29 cellular contexts compared by ENCODE assay signal in the genomic region with DNA sequence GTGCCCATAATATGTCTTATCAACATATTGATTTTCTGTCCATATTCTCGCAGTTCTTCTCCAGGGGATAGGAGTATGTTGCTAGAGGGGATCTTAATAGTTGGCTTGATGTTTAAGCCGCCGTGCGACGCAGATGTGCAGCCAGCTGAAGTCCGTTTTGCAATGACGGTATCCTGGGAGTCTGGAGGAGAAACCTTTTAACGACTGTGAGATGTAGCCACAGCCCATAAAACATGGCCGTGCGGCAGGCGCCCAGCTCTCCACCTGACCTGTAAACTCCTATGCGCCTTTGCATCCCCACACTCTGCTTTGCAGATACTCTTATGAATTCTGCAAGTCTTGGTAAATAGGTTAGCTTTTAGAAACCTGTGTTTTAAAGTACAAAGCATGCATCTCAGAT. TPM values are rescaled to one million over a fixed set of nuclear protein-coding genes. Genes with fewer than 3 reads are reported as not detected.
"Had no signal": no experiment of that assay in that cellular context is flagged by ENCODE, and none has a peak within 500 bp of the region (broad histone marks: within the 10 kb centered on the region; RNA-seq: fewer than 3 reads in every experiment).

No MANE protein-coding gene starts in this region.

- H3K27me3 ChIP-seq: ascending aorta, breast epithelium, cardiac muscle cell, colonic mucosa had no signal

- H3K36me3 Mint-ChIP-seq: activated CD4-positive, alpha-beta memory T cell treated with anti-CD3 and anti-CD28 coated beads for 36 hours; activated naive CD4-positive, alpha-beta T cell treated with anti-CD3 and anti-CD28 coated beads, Interleukin-2, amount 10 ng/mL, durations not matched to agents 7 days and 5 days; activated naive CD4-positive, alpha-beta T cell treated with anti-CD3 and anti-CD28 coated beads, Interleukin-2, amount 50 U/mL, for 72 hours; activated naive CD8-positive, alpha-beta T cell treated with anti-CD3 and anti-CD28 coated beads, Interleukin-2, amount 10 ng/mL, durations not matched to agents 7 days and 5 days; brain had no signal

- H3K4me1 ChIP-seq: ascending aorta, breast epithelium, colonic mucosa, esophagus squamous epithelium had no signal

- H3K27ac Mint-ChIP-seq: activated CD4-positive, alpha-beta memory T cell treated with anti-CD3 and anti-CD28 coated beads for 36 hours; activated CD4-positive, alpha-beta T cell treated with anti-CD3 and anti-CD28 coated beads for 36 hours; activated CD4-positive, alpha-beta T cell treated with anti-CD3 and anti-CD28 coated beads, Interleukin-2, amount 10 ng/mL, durations not matched to agents 24 days and 14 days; activated CD8-positive, alpha-beta T cell treated with anti-CD3 and anti-CD28 coated beads, Interleukin-2, amount 10 ng/mL, durations not matched to agents 7 days and 5 days; activated naive CD4-positive, alpha-beta T cell treated with anti-CD3 and anti-CD28 coated beads, Interleukin-2, amount 10 ng/mL, durations not matched to agents 7 days and 5 days; activated naive CD4-positive, alpha-beta T cell treated with anti-CD3 and anti-CD28 coated beads, Interleukin-2, amount 50 U/mL, for 72 hours; activated naive CD8-positive, alpha-beta T cell treated with anti-CD3 and anti-CD28 coated beads, Interleukin-2, amount 10 ng/mL, durations not matched to agents 7 days and 5 days; activated T-cell treated with anti-CD3 and anti-CD28 coated beads, Interleukin-2, amount 50 U/mL, for 24 hours; activated T-cell treated with anti-CD3 and anti-CD28 coated beads, Interleukin-2, amount 50 U/mL, for 72 hours; brain; T-helper 17 cell; T-helper 2 cell treated with Interferon-gamma antibody and Interleukin-4, amounts not matched to agents 5 μg/mL and 100 μg/mL, for 36 hours had no signal

- H3K9me3 Mint-ChIP-seq: activated CD4-positive, alpha-beta memory T cell treated with anti-CD3 and anti-CD28 coated beads for 36 hours; activated CD4-positive, alpha-beta T cell treated with anti-CD3 and anti-CD28 coated beads, Interleukin-2, amount 10 ng/mL, durations not matched to agents 24 days and 14 days; activated naive CD4-positive, alpha-beta T cell treated with anti-CD3 and anti-CD28 coated beads, Interleukin-2, amount 10 ng/mL, durations not matched to agents 7 days and 5 days; activated naive CD4-positive, alpha-beta T cell treated with anti-CD3 and anti-CD28 coated beads, Interleukin-2, amount 50 U/mL, for 72 hours; activated naive CD8-positive, alpha-beta T cell treated with anti-CD3 and anti-CD28 coated beads, Interleukin-2, amount 10 ng/mL, durations not matched to agents 7 days and 5 days; activated T-cell treated with anti-CD3 and anti-CD28 coated beads, Interleukin-2, amount 50 U/mL, for 24 hours; activated T-cell treated with anti-CD3 and anti-CD28 coated beads, Interleukin-2, amount 50 U/mL, for 72 hours; T-helper 2 cell treated with Interferon-gamma antibody and Interleukin-4, amounts not matched to agents 5 μg/mL and 100 μg/mL, for 36 hours had no signal

- DNase-seq: activated CD4-positive, alpha-beta memory T cell treated with anti-CD3 and anti-CD28 coated beads for 36 hours; activated CD4-positive, alpha-beta T cell treated with anti-CD3 and anti-CD28 coated beads for 36 hours; activated CD4-positive, alpha-beta T cell treated with anti-CD3 and anti-CD28 coated beads, Interleukin-2, amount 10 ng/mL, durations not matched to agents 24 days and 14 days; activated CD4-positive, CD25-positive, alpha-beta regulatory T cell; activated CD4-positive, CD25-positive, alpha-beta regulatory T cell treated with anti-CD3 and anti-CD28 coated beads, Interleukin-2, amount 50 U/mL, for 72 hours; activated CD8-positive, alpha-beta memory T cell treated with anti-CD3 and anti-CD28 coated beads, Interleukin-2, amount 50 U/mL, for 48 hours; activated CD8-positive, alpha-beta T cell treated with anti-CD3 and anti-CD28 coated beads, Interleukin-2, amount 10 ng/mL, durations not matched to agents 7 days and 5 days; activated gamma-delta T cell; activated naive CD4-positive, alpha-beta T cell; activated naive CD4-positive, alpha-beta T cell treated with anti-CD3 and anti-CD28 coated beads, Interleukin-2, amount 10 ng/mL, durations not matched to agents 7 days and 5 days; activated naive CD8-positive, alpha-beta T cell treated with anti-CD3 and anti-CD28 coated beads, Interleukin-2, amount 10 ng/mL, durations not matched to agents 7 days and 5 days; activated T-cell treated with anti-CD3 and anti-CD28 coated beads for 4 hours; activated T-cell treated with anti-CD3 and anti-CD28 coated beads, Interleukin-2, amount 50 U/mL, for 24 hours; activated T-cell treated with anti-CD3 and anti-CD28 coated beads, Interleukin-2, amount 50 U/mL, for 72 hours; central memory CD4-positive, alpha-beta T cell; cerebellar nuclear complex; colonic mucosa; effector CD8-positive, alpha-beta T cell; esophagus squamous epithelium; heart left ventricle; T-helper 1 cell; T-helper 17 cell had no signal

- H3K4me1 Mint-ChIP-seq: activated CD4-positive, alpha-beta T cell treated with anti-CD3 and anti-CD28 coated beads for 36 hours; activated CD4-positive, alpha-beta T cell treated with anti-CD3 and anti-CD28 coated beads, Interleukin-2, amount 10 ng/mL, durations not matched to agents 24 days and 14 days; activated naive CD4-positive, alpha-beta T cell treated with anti-CD3 and anti-CD28 coated beads, Interleukin-2, amount 10 ng/mL, durations not matched to agents 7 days and 5 days; activated naive CD8-positive, alpha-beta T cell treated with anti-CD3 and anti-CD28 coated beads, Interleukin-2, amount 10 ng/mL, durations not matched to agents 7 days and 5 days; brain; T-helper 17 cell had no signal

- ATAC-seq: activated CD4-positive, alpha-beta T cell treated with anti-CD3 and anti-CD28 coated beads for 36 hours; activated CD8-positive, alpha-beta T cell treated with anti-CD3 and anti-CD28 coated beads, Interleukin-2, amount 10 ng/mL, durations not matched to agents 7 days and 5 days; activated naive CD4-positive, alpha-beta T cell treated with anti-CD3 and anti-CD28 coated beads, Interleukin-2, amount 50 U/mL, for 72 hours; activated T-cell treated with anti-CD3 and anti-CD28 coated beads, Interleukin-2, amount 50 U/mL, for 72 hours; heart left ventricle; T-helper 17 cell had no signal

- H3K27ac ChIP-seq: ascending aorta, breast epithelium, cardiac muscle cell, colonic mucosa, epithelial cell of prostate, esophagus squamous epithelium, heart left ventricle had no signal

- H3K9me3 ChIP-seq: ascending aorta, breast epithelium, colonic mucosa, esophagus squamous epithelium had no signal

- H3K4me3 ChIP-seq: ascending aorta, breast epithelium, cardiac muscle cell, colonic mucosa, esophagus squamous epithelium, heart left ventricle had no signal

- H3K36me3 ChIP-seq: ascending aorta, breast epithelium, cardiac muscle cell, colonic mucosa, esophagus squamous epithelium, heart left ventricle had no signal

- H3K4me3 Mint-ChIP-seq: activated CD4-positive, alpha-beta memory T cell treated with anti-CD3 and anti-CD28 coated beads for 36 hours; activated CD4-positive, alpha-beta T cell treated with anti-CD3 and anti-CD28 coated beads for 36 hours; activated CD4-positive, alpha-beta T cell treated with anti-CD3 and anti-CD28 coated beads, Interleukin-2, amount 10 ng/mL, durations not matched to agents 24 days and 14 days; activated CD8-positive, alpha-beta T cell treated with anti-CD3 and anti-CD28 coated beads, Interleukin-2, amount 10 ng/mL, durations not matched to agents 7 days and 5 days; activated naive CD4-positive, alpha-beta T cell treated with anti-CD3 and anti-CD28 coated beads, Interleukin-2, amount 10 ng/mL, durations not matched to agents 7 days and 5 days; activated naive CD8-positive, alpha-beta T cell treated with anti-CD3 and anti-CD28 coated beads, Interleukin-2, amount 10 ng/mL, durations not matched to agents 7 days and 5 days; activated T-cell treated with anti-CD3 and anti-CD28 coated beads, Interleukin-2, amount 50 U/mL, for 24 hours; activated T-cell treated with anti-CD3 and anti-CD28 coated beads, Interleukin-2, amount 50 U/mL, for 72 hours; brain; T-helper 17 cell; T-helper 2 cell treated with Interferon-gamma antibody and Interleukin-4, amounts not matched to agents 5 μg/mL and 100 μg/mL, for 36 hours had no signal

- H3K27me3 Mint-ChIP-seq: brain had no signal

RNA-seq across cellular contexts. Expression of a gene that starts 36.9 kb away (rescaled TPM):
- total RNA-seq: activated CD8-positive, alpha-beta T cell treated with anti-CD3 and anti-CD28 coated beads, Interleukin-2, amount 10 ng/mL, durations not matched to agents 7 days and 5 days; activated naive CD4-positive, alpha-beta T cell treated with anti-CD3 and anti-CD28 coated beads, Interleukin-2, amount 50 U/mL, for 72 hours; activated naive CD8-positive, alpha-beta T cell treated with anti-CD3 and anti-CD28 coated beads, Interleukin-2, amount 10 ng/mL, durations not matched to agents 7 days and 5 days had no signal
